23 cellular contexts compared by ENCODE assay signal in the genomic region with DNA sequence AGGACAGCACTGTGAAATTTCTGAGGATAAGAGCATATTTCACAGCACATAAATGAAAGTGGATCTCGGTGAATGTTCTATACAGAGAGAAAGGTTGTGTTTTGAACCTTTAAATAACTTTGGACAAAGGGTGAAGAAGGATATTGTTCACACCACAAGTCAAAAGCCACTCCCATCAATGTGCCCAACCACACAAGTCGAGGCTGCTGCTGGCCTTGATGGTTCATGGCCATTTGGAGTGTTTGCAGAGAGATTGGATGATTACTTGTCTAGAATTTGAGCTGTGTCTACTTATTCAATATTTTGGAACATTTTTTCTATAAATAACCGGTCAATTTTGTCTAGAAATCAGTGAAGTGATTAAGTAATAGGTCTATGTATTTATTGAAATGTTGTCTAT.
"Had no signal": no experiment of that assay in that cellular context is flagged by ENCODE, and none has a peak within 500 bp of the region (broad histone marks: within the 10 kb centered on the region; RNA-seq: fewer than 3 reads in every experiment).

No MANE protein-coding gene starts in this region.

- H3K27me3 ChIP-seq: brain microvascular endothelial cell, neural progenitor cell, ovary, testis, upper lobe of left lung had no signal

- H3K4me1 Mint-ChIP-seq: activated CD4-positive, alpha-beta T cell treated with anti-CD3 and anti-CD28 coated beads, Interleukin-2, amount 10 ng/mL, durations not matched to agents 7 days and 5 days; activated naive CD8-positive, alpha-beta T cell treated with anti-CD3 and anti-CD28 coated beads, Interleukin-2, amount 50 U/mL, for 24 hours; naive B cell; stimulated activated effector memory CD8-positive, alpha-beta T cell treated with anti-CD3 and anti-CD28 coated beads, Interleukin-12 subunit alpha, Interleukin-12 subunit beta, amount 100 ng/mL, for 72 hours had no signal

- H3K9me3 Mint-ChIP-seq: activated CD4-positive, alpha-beta T cell treated with anti-CD3 and anti-CD28 coated beads, Interleukin-2, amount 10 ng/mL, durations not matched to agents 7 days and 5 days; activated naive CD4-positive, alpha-beta T cell treated with anti-CD3 and anti-CD28 coated beads for 36 hours; activated naive CD8-positive, alpha-beta T cell treated with anti-CD3 and anti-CD28 coated beads, Interleukin-2, amount 50 U/mL, for 24 hours; activated T-cell treated with anti-CD3 and anti-CD28 coated beads, Interleukin-2, amount 50 U/mL, for 24 hours; naive B cell; neural progenitor cell; stimulated activated effector memory CD8-positive, alpha-beta T cell treated with anti-CD3 and anti-CD28 coated beads, Interleukin-12 subunit alpha, Interleukin-12 subunit beta, amount 100 ng/mL, for 72 hours had no signal

- H3K4me3 Mint-ChIP-seq: activated CD4-positive, alpha-beta T cell treated with anti-CD3 and anti-CD28 coated beads, Interleukin-2, amount 10 ng/mL, durations not matched to agents 7 days and 5 days; activated CD8-positive, alpha-beta T cell treated with anti-CD3 and anti-CD28 coated beads, Interleukin-2, amount 10 ng/mL, durations not matched to agents 7 days and 5 days; activated naive CD4-positive, alpha-beta T cell treated with anti-CD3 and anti-CD28 coated beads for 36 hours; activated naive CD8-positive, alpha-beta T cell treated with anti-CD3 and anti-CD28 coated beads, Interleukin-2, amount 50 U/mL, for 24 hours; activated T-cell treated with anti-CD3 and anti-CD28 coated beads, Interleukin-2, amount 50 U/mL, for 24 hours; naive B cell; neural progenitor cell; stimulated activated effector memory CD8-positive, alpha-beta T cell treated with anti-CD3 and anti-CD28 coated beads, Interleukin-12 subunit alpha, Interleukin-12 subunit beta, amount 100 ng/mL, for 72 hours had no signal

- H3K27ac Mint-ChIP-seq: activated CD4-positive, alpha-beta T cell treated with anti-CD3 and anti-CD28 coated beads, Interleukin-2, amount 10 ng/mL, durations not matched to agents 7 days and 5 days; activated CD8-positive, alpha-beta T cell treated with anti-CD3 and anti-CD28 coated beads, Interleukin-2, amount 10 ng/mL, durations not matched to agents 7 days and 5 days; activated naive CD4-positive, alpha-beta T cell treated with anti-CD3 and anti-CD28 coated beads for 36 hours; activated naive CD8-positive, alpha-beta T cell treated with anti-CD3 and anti-CD28 coated beads, Interleukin-2, amount 50 U/mL, for 24 hours; activated T-cell treated with anti-CD3 and anti-CD28 coated beads, Interleukin-2, amount 50 U/mL, for 24 hours; naive B cell; neural progenitor cell; stimulated activated effector memory CD8-positive, alpha-beta T cell treated with anti-CD3 and anti-CD28 coated beads, Interleukin-12 subunit alpha, Interleukin-12 subunit beta, amount 100 ng/mL, for 72 hours had no signal

- H3K4me2 ChIP-seq: neural progenitor cell had no signal

- H3K36me3 ChIP-seq: gastrocnemius medialis, neural progenitor cell, ovary, stomach, upper lobe of left lung had no signal

- H3K27ac ChIP-seq: brain microvascular endothelial cell, gastrocnemius medialis, ovary, stomach, testis, upper lobe of left lung had no signal

- H3K27me3 Mint-ChIP-seq: activated naive CD8-positive, alpha-beta T cell treated with anti-CD3 and anti-CD28 coated beads, Interleukin-2, amount 50 U/mL, for 24 hours had no signal

- H3K9ac ChIP-seq: neural progenitor cell had no signal

- H3K36me3 Mint-ChIP-seq: naive B cell; stimulated activated effector memory CD8-positive, alpha-beta T cell treated with anti-CD3 and anti-CD28 coated beads, Interleukin-12 subunit alpha, Interleukin-12 subunit beta, amount 100 ng/mL, for 72 hours had no signal

- DNase-seq: activated CD4-positive, alpha-beta T cell treated with anti-CD3 and anti-CD28 coated beads, Interleukin-2, amount 10 ng/mL, durations not matched to agents 7 days and 5 days; activated CD8-positive, alpha-beta T cell treated with anti-CD3 and anti-CD28 coated beads, Interleukin-2, amount 10 ng/mL, durations not matched to agents 7 days and 5 days; activated naive CD4-positive, alpha-beta T cell treated with anti-CD3 and anti-CD28 coated beads for 36 hours; activated naive CD8-positive, alpha-beta T cell treated with anti-CD3 and anti-CD28 coated beads, Interleukin-2, amount 50 U/mL, for 24 hours; activated T-cell treated with anti-CD3 and anti-CD28 coated beads, Interleukin-2, amount 50 U/mL, for 24 hours; anterior cingulate cortex; brain microvascular endothelial cell; central memory CD4-positive, alpha-beta T cell; gastrocnemius medialis; head of caudate nucleus; kidney; naive B cell; ovary; stimulated activated CD4-positive, alpha-beta T cell treated with anti-CD3 and anti-CD28 coated beads, Interleukin-4, amount 100 ng/mL, for 24 hours; stomach; T-helper 9 cell; testis; upper lobe of left lung had no signal

- H3K4me3 ChIP-seq: gastrocnemius medialis, neural progenitor cell, ovary, stomach, testis, upper lobe of left lung had no signal

- H2AFZ ChIP-seq: neural progenitor cell had no signal

- ATAC-seq: activated CD4-positive, CD25-positive, alpha-beta regulatory T cell treated with anti-CD3 and anti-CD28 coated beads, Interleukin-2, amount 50 U/mL, for 24 hours; activated CD8-positive, alpha-beta T cell treated with anti-CD3 and anti-CD28 coated beads, Interleukin-2, amount 10 ng/mL, durations not matched to agents 7 days and 5 days; activated naive CD8-positive, alpha-beta T cell treated with anti-CD3 and anti-CD28 coated beads, Interleukin-2, amount 50 U/mL, for 24 hours; gastrocnemius medialis; left lobe of liver; sciatic nerve; stimulated activated effector memory CD8-positive, alpha-beta T cell treated with anti-CD3 and anti-CD28 coated beads, Interleukin-12 subunit alpha, Interleukin-12 subunit beta, amount 100 ng/mL, for 72 hours had no signal

- H3K9me3 ChIP-seq: gastrocnemius medialis, ovary, stomach, testis, upper lobe of left lung had no signal
